In genomic region chr7:7563813-7564212, GRCh38 we compare ENCODE assay signal across 30 cellular contexts. TPM values are rescaled to one million over a fixed set of nuclear protein-coding genes. Genes with fewer than 3 reads are reported as not detected.
A peak's percentile ranks its signal among the peaks of the same experiment; 100 is the strongest.
DNase-seq lines count a peak whose midpoint lies in the region; ATAC-seq, FAIRE-seq and TF ChIP-seq lines count a peak whose summit lies in the region.
"Had no signal": no experiment of that assay in that cellular context is flagged by ENCODE, and none has a peak within 500 bp of the region (broad histone marks: within the 10 kb centered on the region; RNA-seq: fewer than 3 reads in every experiment).

No MANE protein-coding gene starts in this region.

- TF ChIP-seq RAD21 in K562 (CRISPR knock-in tag; conservative IDR thresholded peaks at IDR 0.05 in 1 of 2, IDR thresholded peaks at IDR 0.05 in 1 of 2) = no peak

- no peaks in the 10 kb centered on the region for H4K20me1 ChIP-seq in K562 (replicated peaks; ENCODE audit: control insufficient read depth, insufficient read depth, low read length)
- no peaks in the 10 kb centered on the region for H4K20me1 ChIP-seq in smooth muscle cell (ENCODE audit: low read depth)

- TF ChIP-seq CTCF in K562 (IDR thresholded peaks at IDR 0.05 in 2 of 3, conservative IDR thresholded peaks at IDR 0.05 in 1 of 3; ENCODE audit: insufficient read depth in 2 of 3, low read depth in 1 of 3, low read length in 3 of 3) (no peak), lower lobe of right lung (IDR thresholded peaks at IDR 0.05) (no peak), smooth muscle cell (IDR thresholded peaks at IDR 0.05; ENCODE audit: borderline replicate concordance, insufficient read depth, poor library complexity, severe bottlenecking) (no peak), ascending aorta (IDR thresholded peaks at IDR 0.05) (no peak)
- no peak for TF ChIP-seq CTCF in CD8-positive, alpha-beta T cell (IDR thresholded peaks at IDR 0.05)

- in situ Hi-C loops in K562 (cut with MboI) = no loop called here

- H3K79me2 ChIP-seq in K562 (ENCODE audit: control insufficient read depth, insufficient read depth, low read length) (peaks cover 18% of the 10 kb centered on the region), smooth muscle cell (ENCODE audit: low read depth) (peaks cover 8% of the 10 kb centered on the region)

- no peak overlapping the region for H3K27ac Mint-ChIP-seq in CD4-positive, alpha-beta memory T cell
- no peak overlapping the region for H3K27ac Mint-ChIP-seq in CD8-positive, alpha-beta T cell
- H3K27ac Mint-ChIP-seq: activated CD4-positive, alpha-beta T cell treated with anti-CD3 and anti-CD28 coated beads for 36 hours; effector memory CD8-positive, alpha-beta T cell; naive B cell; stimulated activated memory B cell treated with anti-CD40 and anti-IgM and Interleukin-4, amounts not matched to agents 10 μg/mL and 1 μg/mL and 100 μg/mL, for 72 hours had no signal

- H3K9me1 ChIP-seq in K562 (ENCODE audit: control insufficient read depth, insufficient read depth, low read length) = no peaks in the 10 kb centered on the region

- H3K4me3 Mint-ChIP-seq in CD4-positive, alpha-beta memory T cell = no peak overlapping the region
- H3K4me3 Mint-ChIP-seq in CD8-positive, alpha-beta T cell = no peak overlapping the region
- H3K4me3 Mint-ChIP-seq: activated CD4-positive, alpha-beta T cell treated with anti-CD3 and anti-CD28 coated beads for 36 hours; CD14-positive monocyte; effector memory CD8-positive, alpha-beta T cell; naive B cell; stimulated activated memory B cell treated with anti-CD40 and anti-IgM and Interleukin-4, amounts not matched to agents 10 μg/mL and 1 μg/mL and 100 μg/mL, for 72 hours had no signal

- H3K36me3 Mint-ChIP-seq in CD4-positive, alpha-beta memory T cell = peaks cover 8 to 13% of the 10 kb centered on the region in 2 donors
- peaks cover 6% of the 10 kb centered on the region for H3K36me3 Mint-ChIP-seq in CD8-positive, alpha-beta T cell
- H3K36me3 Mint-ChIP-seq: CD14-positive monocyte had no signal

- H3K4me1 ChIP-seq in K562 (replicated peaks in 1 of 2; ENCODE audit: control insufficient read depth in 2 of 2, insufficient read depth in 2 of 2, low read length in 2 of 2) (peaks cover 10 to 14% of the 10 kb centered on the region in 2 experiments; a peak in 4 of 5 replicates), lower lobe of right lung (peaks cover 26% of the 10 kb centered on the region), smooth muscle cell (ENCODE audit: low read depth) (peaks cover 17% of the 10 kb centered on the region), ascending aorta (peaks cover 5 to 12% of the 10 kb centered on the region in 2 donors)
- peaks cover 30% of the 10 kb centered on the region for H3K4me1 ChIP-seq in CD4-positive, alpha-beta memory T cell (ENCODE audit: insufficient read depth, low read length)
- peaks cover 20% of the 10 kb centered on the region for H3K4me1 ChIP-seq in CD8-positive, alpha-beta T cell (ENCODE audit: insufficient read depth, low read length)

- H3K9ac ChIP-seq in K562 (ENCODE audit: insufficient read depth in 1 of 2, low read depth in 2 of 2, low read length in 2 of 2) = no peak overlapping the region
- H3K9ac ChIP-seq in smooth muscle cell (ENCODE audit: low read depth) = peak overlapping the region; percentile 43

- H2AFZ ChIP-seq in K562 (ENCODE audit: low read depth, low read length) (peak overlapping the region; percentile 29; the same call in 1 of the 2 replicates), smooth muscle cell (ENCODE audit: low read depth) (no peak overlapping the region)

- no peak overlapping the region for H3K4me3 ChIP-seq in K562
- H3K4me3 ChIP-seq in lower lobe of right lung = no peak overlapping the region
- no peak overlapping the region for H3K4me3 ChIP-seq in smooth muscle cell
- H3K4me3 ChIP-seq in CD4-positive, alpha-beta memory T cell (ENCODE audit: low read length in 2 of 2) = no peak overlapping the region
- no peak overlapping the region for H3K4me3 ChIP-seq in ascending aorta
- no peak overlapping the region for H3K4me3 ChIP-seq in CD8-positive, alpha-beta T cell (ENCODE audit: low read depth, low read length)
- H3K4me3 ChIP-seq: coronary artery, esophagus squamous epithelium, SJSA1, vagina had no signal

- H3K27ac ChIP-seq in K562 (ENCODE audit: extremely low read depth, low read depth, low read length) (no peak overlapping the region), lower lobe of right lung (peak overlapping the region; percentile 26), smooth muscle cell (ENCODE audit: low read depth) (peak overlapping the region; percentile 81), ascending aorta (no peak overlapping the region)
- H3K27ac ChIP-seq in CD4-positive, alpha-beta memory T cell (ENCODE audit: low read depth, low read length) = no peak overlapping the region
- H3K27ac ChIP-seq in CD8-positive, alpha-beta T cell (ENCODE audit: low read depth, low read length) = no peak overlapping the region
- H3K27ac ChIP-seq: coronary artery, vagina had no signal

- ATAC-seq in K562 (no peak), lower lobe of right lung (no peak)
- ATAC-seq in CD8-positive, alpha-beta T cell = no peak
- ATAC-seq: activated CD4-positive, alpha-beta T cell treated with anti-CD3 and anti-CD28 coated beads for 36 hours; effector memory CD8-positive, alpha-beta T cell; stimulated activated memory B cell treated with anti-CD40 and anti-IgM and Interleukin-4, amounts not matched to agents 10 μg/mL and 1 μg/mL and 100 μg/mL, for 72 hours had no signal

- BruUV-seq in K562 (replicated peaks; lab: Mats Ljungman, UMichigan) = no TSS peak

- H3K9me3 Mint-ChIP-seq in CD4-positive, alpha-beta memory T cell = peaks cover 0 to 9% (median 5%) of the 10 kb centered on the region in 8 donors
- peaks cover 11% of the 10 kb centered on the region for H3K9me3 Mint-ChIP-seq in CD8-positive, alpha-beta T cell
- H3K9me3 Mint-ChIP-seq: effector memory CD8-positive, alpha-beta T cell had no signal

- no peak for TF ChIP-seq EP300 in K562 (IDR thresholded peaks at IDR 0.05; ENCODE audit: low read length)

- POLR2A ChIA-PET in K562 (lab: Yijun Ruan, JAX) = interaction anchor here (0.9 kb wide), 1 partner anchor 10 kb away, joined by 3 read pairs; no protein-coding TSS in a partner anchor
- POLR2A ChIA-PET in CD4-positive, alpha-beta memory T cell (lab: Charles Lee; ENCODE audit: partially characterized antibody) = interaction anchor here (1.5 kb wide), 1 partner anchor 77 kb away, joined by 3 read pairs; the partner anchor contains the start of gene UMAD1
- POLR2A ChIA-PET in CD8-positive, alpha-beta T cell (lab: Charles Lee) = interaction anchor here (1.1 to 1.3 kb wide), 2 partner anchors 13 to 77 kb away, joined by 3 to 4 read pairs; partner anchors contain the start of gene UMAD1

- FAIRE-seq in K562 (lab: Jason Lieb, UNC) = no peak
- FAIRE-seq: D721Med, GM12892, islet of Langerhans, TTC549 had no signal

- TF ChIP-seq POLR2A in K562 (conservative IDR thresholded peaks at IDR 0.05) = no peak

- H3K27me3 ChIP-seq in K562 (ENCODE audit: control insufficient read depth in 2 of 2, insufficient read depth in 2 of 2, low read length in 2 of 2) (no peaks in the 10 kb centered on the region), lower lobe of right lung (ENCODE audit: low read depth) (no peaks in the 10 kb centered on the region), smooth muscle cell (ENCODE audit: low read depth) (no peaks in the 10 kb centered on the region), ascending aorta (no peaks in the 10 kb centered on the region)
- no peaks in the 10 kb centered on the region for H3K27me3 ChIP-seq in CD4-positive, alpha-beta memory T cell (ENCODE audit: insufficient read depth, low read length)
- H3K27me3 ChIP-seq in CD8-positive, alpha-beta T cell (ENCODE audit: insufficient read depth, low read length) = no peaks in the 10 kb centered on the region
- H3K27me3 ChIP-seq: esophagus squamous epithelium, SJSA1, vagina had no signal

- no peaks in the 10 kb centered on the region for H3K9me3 ChIP-seq in K562 (replicated peaks; ENCODE audit: control insufficient read depth, insufficient read depth, low read depth, low read length)
- H3K9me3 ChIP-seq in lower lobe of right lung = no peaks in the 10 kb centered on the region
- no peaks in the 10 kb centered on the region for H3K9me3 ChIP-seq in smooth muscle cell (replicated peaks; ENCODE audit: low read depth)
- H3K9me3 ChIP-seq in CD4-positive, alpha-beta memory T cell (ENCODE audit: control insufficient read depth in 1 of 2, low read length in 2 of 2) = no peaks in the 10 kb centered on the region
- H3K9me3 ChIP-seq in ascending aorta = no peaks in the 10 kb centered on the region
- H3K9me3 ChIP-seq in CD8-positive, alpha-beta T cell (ENCODE audit: low read length) = no peaks in the 10 kb centered on the region
- H3K9me3 ChIP-seq: SJSA1, vagina had no signal

- intact Hi-C loops in K562 (cut with micrococcal nuclease) (no loop called here), lower lobe of right lung (cut with DNase I) (no loop called here), ascending aorta (cut with DNase I) (loop anchor here (10.0 kb wide), 2 partner anchors 459 to 859 kb away; partner anchors contain the start of gene ZNF12)
- intact Hi-C loops in CD4-positive, alpha-beta memory T cell (cut with micrococcal nuclease) = no loop called here
- intact Hi-C loops in CD8-positive, alpha-beta T cell (cut with DNase I, micrococcal nuclease) = loop anchor here in 1 of 2 experiments (10.0 kb wide), 1 partner anchor 859 kb away; the partner anchor contains the start of gene ZNF12

- CTCF ChIA-PET in K562 (lab: Yijun Ruan, JAX; ENCODE audit: low intra/inter-chr PET ratio) = no interaction called here
- CTCF ChIA-PET in CD4-positive, alpha-beta memory T cell (lab: Charles Lee; ENCODE audit: partially characterized antibody) = interaction anchor here (1.2 kb wide), 1 partner anchor 382 kb away, joined by 3 read pairs; no protein-coding TSS in a partner anchor
- CTCF ChIA-PET in CD8-positive, alpha-beta T cell (lab: Charles Lee) = no interaction called here

- H3K4me1 Mint-ChIP-seq in CD4-positive, alpha-beta memory T cell = peaks cover 13 to 20% (median 16%) of the 10 kb centered on the region in 4 donors
- H3K4me1 Mint-ChIP-seq in CD8-positive, alpha-beta T cell (ENCODE audit: low read depth) = peaks cover 14% of the 10 kb centered on the region

- peaks cover 0 to 1% of the 10 kb centered on the region in 2 donors for H3K27me3 Mint-ChIP-seq in CD4-positive, alpha-beta memory T cell
- no peaks in the 10 kb centered on the region for H3K27me3 Mint-ChIP-seq in CD8-positive, alpha-beta T cell (ENCODE audit: low read depth)
- H3K27me3 Mint-ChIP-seq: activated CD4-positive, alpha-beta T cell treated with anti-CD3 and anti-CD28 coated beads for 36 hours; effector memory CD8-positive, alpha-beta T cell; IgD-negative memory B cell; naive B cell; stimulated activated memory B cell treated with anti-CD40 and anti-IgM and Interleukin-4, amounts not matched to agents 10 μg/mL and 1 μg/mL and 100 μg/mL, for 72 hours had no signal

- H3K4me2 ChIP-seq in K562 (ENCODE audit: insufficient read depth, low read length) (no peak overlapping the region), smooth muscle cell (peak overlapping the region; percentile 15)

- H3K36me3 ChIP-seq in K562 (ENCODE audit: control insufficient read depth, insufficient read depth, low read length) (no peaks in the 10 kb centered on the region), lower lobe of right lung (no peaks in the 10 kb centered on the region), smooth muscle cell (ENCODE audit: low read depth) (peaks cover 4% of the 10 kb centered on the region), ascending aorta (no peaks in the 10 kb centered on the region)
- no peaks in the 10 kb centered on the region for H3K36me3 ChIP-seq in CD4-positive, alpha-beta memory T cell (ENCODE audit: insufficient read depth, low read length)
- no peaks in the 10 kb centered on the region for H3K36me3 ChIP-seq in CD8-positive, alpha-beta T cell (ENCODE audit: insufficient read depth, low read length)
- H3K36me3 ChIP-seq: esophagus squamous epithelium, vagina had no signal

- peaks cover 13% of the 10 kb centered on the region for H3F3A ChIP-seq in smooth muscle cell (ENCODE audit: low read depth)

- DNase-seq in LHCN-M2 (ENCODE audit: low read depth) (peak; percentile 26), K562 (ENCODE audit: extremely low read depth in 1 of 4, low spot score in 3 of 4) (no peak), lower lobe of right lung (no peak), smooth muscle cell (lab: John Stamatoyannopoulos, UW; ENCODE audit: unreplicated experiment) (no peak), DMS114 treated with DMSO at 0.1 percent for 48 hours (lab: John Stamatoyannopoulos, UW; ENCODE audit: unreplicated experiment) (no peak), ascending aorta (ENCODE audit: low spot score in 2 of 2) (no peak)
- DNase-seq in CD4-positive, alpha-beta memory T cell = no peak
- DNase-seq in CD8-positive, alpha-beta T cell = no peak
- DNase-seq: activated CD4-positive, alpha-beta T cell treated with anti-CD3 and anti-CD28 coated beads for 36 hours; activated CD8-positive, alpha-beta memory T cell treated with anti-CD3 and anti-CD28 coated beads for 24 hours; activated naive CD4-positive, alpha-beta T cell; activated T-cell treated with anti-CD3 and anti-CD28 coated beads, Interleukin-2, amount 50 U/mL, for 1 hour; effector memory CD8-positive, alpha-beta T cell; esophagus squamous epithelium; MM.1S; naive B cell; NCI-H146; stimulated activated CD4-positive, alpha-beta T cell treated with anti-CD3 and anti-CD28 coated beads, Interleukin-4, amount 100 ng/mL, for 1 hour had no signal

RNA-seq across cellular contexts. Expression of gene MIOS, which starts 2.9 kb away (rescaled TPM):
- 215 and 330 TPM in 2 replicates for total RNA-seq in LHCN-M2 (2014; rRNA removed)
- polyA plus RNA-seq in LHCN-M2 (2012) = 16.7 TPM
- 53.0 and 137 TPM in 2 replicates for total RNA-seq in K562 (2011; cell fraction: chromatin; rRNA removed; ENCODE audit: low replicate concordance)
- total RNA-seq in K562 (2011; cell fraction: nucleolus; rRNA removed) = 23.3 and 29.2 TPM in 2 replicates
- total RNA-seq in K562 (2011; cell fraction: nucleoplasm; rRNA removed) = 41.0 and 55.2 TPM in 2 replicates
- 31.5 and 33.0 TPM in 2 replicates for total RNA-seq in K562 (2014; rRNA removed)
- 37.3 and 38.7 TPM in 2 replicates for total RNA-seq in K562 (2014; rRNA removed; fragmentation: Illumina TruSeq; extraction: Trizol)
- 32.4 and 33.1 TPM in 2 replicates for total RNA-seq in K562 (2015; rRNA removed; fragmentation: Illumina TruSeq; extraction: Trizol)
- 30.6 and 31.6 TPM in 2 replicates for total RNA-seq in K562 (2021)
- polyA plus RNA-seq in K562 (2011; rRNA removed) = 37.5 and 47.8 TPM in 2 replicates
- polyA plus RNA-seq in K562 (2011; cell fraction: cytosol; rRNA removed) = 14.7 and 21.5 TPM in 2 replicates
- 28.9 and 38.5 TPM in 2 replicates for polyA plus RNA-seq in K562 (2011; cell fraction: nucleus; rRNA removed)
- 15.2 and 21.1 TPM in 2 replicates for polyA plus RNA-seq in K562 (2012)
- polyA plus RNA-seq in K562 (2014; fragmentation: Illumina TruSeq; extraction: Trizol) = 21.9 and 25.7 TPM in 2 replicates
- polyA plus RNA-seq in K562 (2014; fragmentation: Nextera tagmentation; extraction: Ambion mirVana) = 10 to 100 TPM in 1 of 2 experiments, 1 to 10 TPM in 1; 7.8 to 12.1 TPM
- 22.3 and 23.9 TPM in 2 replicates for polyA plus RNA-seq in K562 (2014; rRNA removed)
- 78.4 and 94.3 TPM in 2 replicates for polyA minus RNA-seq in K562 (2011; rRNA and poly(A)+ RNA removed)
- polyA minus RNA-seq in K562 (2011; cell fraction: cytosol; rRNA and poly(A)+ RNA removed) = 14.1 and 22.8 TPM in 2 replicates
- polyA minus RNA-seq in K562 (2011; cell fraction: nucleus; rRNA and poly(A)+ RNA removed) = 67.7 and 111 TPM in 2 replicates
- 28.8 TPM for total RNA-seq in lower lobe of right lung
- total RNA-seq in smooth muscle cell = 25.9 and 30.7 TPM in 2 replicates
- 10.3 and 16.5 TPM in 2 replicates for polyA plus RNA-seq in smooth muscle cell
- total RNA-seq in CD4-positive, alpha-beta memory T cell = 10 to 100 TPM; 22.9 to 25.1 TPM
- polyA plus RNA-seq in CD4-positive, alpha-beta memory T cell = 10 to 100 TPM; 15.5 to 16.4 TPM
- 14.6 TPM for total RNA-seq in ascending aorta
- 10 to 100 TPM; 35.1 to 36.8 TPM for total RNA-seq in CD8-positive, alpha-beta T cell

RNA-seq across cellular contexts. Expression of gene COL28A1, which starts 28.1 kb away (rescaled TPM):
- total RNA-seq in LHCN-M2 (2014; rRNA removed) = 2.6 and 4.4 TPM in 2 replicates
- 0.17 TPM for polyA plus RNA-seq in LHCN-M2 (2012)
- 0.81 TPM in 1 of 2 replicates, not detected in the other for total RNA-seq in K562 (2011; cell fraction: chromatin; rRNA removed; ENCODE audit: low replicate concordance)
- not detected in 2 replicates for total RNA-seq in K562 (2011; cell fraction: nucleolus; rRNA removed)
- total RNA-seq in K562 (2011; cell fraction: nucleoplasm; rRNA removed) = 0.29 TPM in 1 of 2 replicates, not detected in the other
- total RNA-seq in K562 (2014; rRNA removed) = 0.04 and 0.05 TPM in 2 replicates
- 0.11 TPM in 1 of 2 replicates, not detected in the other for total RNA-seq in K562 (2014; rRNA removed; fragmentation: Illumina TruSeq; extraction: Trizol)
- not detected in 2 replicates for total RNA-seq in K562 (2015; rRNA removed; fragmentation: Illumina TruSeq; extraction: Trizol)
- 0.13 and 0.40 TPM in 2 replicates for total RNA-seq in K562 (2021)
- 0.03 and 0.04 TPM in 2 replicates for polyA plus RNA-seq in K562 (2011; rRNA removed)
- polyA plus RNA-seq in K562 (2011; cell fraction: cytosol; rRNA removed) = 0.04 TPM in 1 of 2 replicates, not detected in the other
- 0.11 and 0.46 TPM in 2 replicates for polyA plus RNA-seq in K562 (2011; cell fraction: nucleus; rRNA removed)
- 0.08 and 0.50 TPM in 2 replicates for polyA plus RNA-seq in K562 (2012)
- polyA plus RNA-seq in K562 (2014; fragmentation: Illumina TruSeq; extraction: Trizol) = 0.06 and 0.07 TPM in 2 replicates
- polyA plus RNA-seq in K562 (2014; fragmentation: Nextera tagmentation; extraction: Ambion mirVana) = under 1 TPM in 1 of 2 experiments, not detected in 1; 0.03 TPM
- polyA plus RNA-seq in K562 (2014; rRNA removed) = 0.12 TPM in 1 of 2 replicates, not detected in the other
- polyA minus RNA-seq in K562 (2011; rRNA and poly(A)+ RNA removed) = 0.09 TPM in 1 of 2 replicates, not detected in the other
- polyA minus RNA-seq in K562 (2011; cell fraction: cytosol; rRNA and poly(A)+ RNA removed) = not detected in 2 replicates
- 0.33 TPM in 1 of 2 replicates, not detected in the other for polyA minus RNA-seq in K562 (2011; cell fraction: nucleus; rRNA and poly(A)+ RNA removed)
- 2.0 TPM for total RNA-seq in lower lobe of right lung
- 0.04 and 0.13 TPM in 2 replicates for total RNA-seq in smooth muscle cell
- not detected in 2 replicates for polyA plus RNA-seq in smooth muscle cell
- under 1 TPM; 0.15 to 0.19 TPM for total RNA-seq in CD4-positive, alpha-beta memory T cell
- polyA plus RNA-seq in CD4-positive, alpha-beta memory T cell = not detected
- 0.11 TPM for total RNA-seq in ascending aorta
- total RNA-seq in CD8-positive, alpha-beta T cell = under 1 TPM; 0.16 to 0.36 TPM
- total RNA-seq: activated CD4-positive, alpha-beta T cell treated with anti-CD3 and anti-CD28 coated beads for 36 hours; lung microvascular endothelial cell; SJSA1; T-helper 1 cell treated with Interleukin-12 subunit alpha and Interleukin-12 subunit beta and Interleukin-4 antibody, amounts not matched to agents 30 ng/mL and 1 ng/mL, for 36 hours had no signal
- polyA plus RNA-seq: CD14-positive monocyte, IgD-negative memory B cell had no signal

Comparison
In these comparisons a context has a peak if more than half of its experiments do, and no peak if none do; other contexts are left out.
1. H3K27ac ChIP-seq: peak in lower lobe of right lung (single experiment) and smooth muscle cell (single experiment); none in K562 (single experiment), CD4-positive, alpha-beta memory T cell (single experiment), ascending aorta (0 of 2) and CD8-positive, alpha-beta T cell (single experiment).